In the genomic region with DNA sequence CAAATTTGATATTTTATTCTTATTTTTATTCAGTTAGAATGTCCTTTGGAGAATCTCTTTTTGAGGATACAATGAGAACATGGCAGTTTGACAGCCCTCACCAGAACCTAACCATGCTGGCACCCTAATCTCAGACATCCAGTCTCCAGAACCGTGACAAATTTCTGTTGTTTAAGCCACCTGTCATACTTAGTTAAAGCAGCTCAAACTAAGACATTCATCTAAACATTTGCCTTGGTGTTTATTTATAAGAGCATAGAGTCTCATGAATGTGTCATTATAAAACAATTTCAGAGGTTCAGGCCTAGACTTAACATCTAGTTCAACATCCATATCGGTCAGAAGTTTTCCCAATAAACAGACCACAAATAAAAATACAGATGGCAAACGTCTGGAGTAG, we compare ENCODE assay signal across 29 cellular contexts.
"Had no signal": no experiment of that assay in that cellular context is flagged by ENCODE, and none has a peak within 500 bp of the region (broad histone marks: within the 10 kb centered on the region; RNA-seq: fewer than 3 reads in every experiment).

No MANE protein-coding gene starts in this region.

- H3K4me1 ChIP-seq: Peyer's patch had no signal

- H3K27ac ChIP-seq: Peyer's patch, VCaP had no signal

- H3K36me3 ChIP-seq: Peyer's patch had no signal

- H3K4me3 ChIP-seq: Peyer's patch had no signal

- H3K9me3 ChIP-seq: Peyer's patch had no signal

- H3K27me3 ChIP-seq: Peyer's patch had no signal

- ATAC-seq: activated T-cell treated with anti-CD3 and anti-CD28 coated beads, Interleukin-2, amount 50 U/mL, for 72 hours; activated T-helper 17 cell treated with anti-CD3 and anti-CD28 coated beads, Interleukin-2, amount 50 U/mL, for 72 hours; PC-3 had no signal

- DNase-seq: activated CD4-positive, alpha-beta memory T cell treated with anti-CD3 and anti-CD28 coated beads, Interleukin-2, amount 10 ng/mL, durations not matched to agents 7 days and 5 days; activated CD4-positive, alpha-beta T cell treated with anti-CD3 and anti-CD28 coated beads for 1 hour; activated CD4-positive, alpha-beta T cell treated with anti-CD3 and anti-CD28 coated beads for 48 hours; activated CD4-positive, CD25-positive, alpha-beta regulatory T cell; activated effector memory CD4-positive, alpha-beta T cell treated with anti-CD3 and anti-CD28 coated beads, Interleukin-2, amount 50 U/mL, for 16 hours; activated naive CD4-positive, alpha-beta T cell; activated naive CD4-positive, alpha-beta T cell treated with anti-CD3 and anti-CD28 coated beads, Interleukin-2, amount 50 U/mL, for 16 hours; activated naive CD8-positive, alpha-beta T cell treated with anti-CD3 and anti-CD28 coated beads for 36 hours; activated T-cell treated with anti-CD3 and anti-CD28 coated beads, Interleukin-2, amount 50 U/mL, for 1 hour; activated T-cell treated with anti-CD3 and anti-CD28 coated beads, Interleukin-2, amount 50 U/mL, for 72 hours; caudate nucleus; cerebellar nuclear complex; NCI-H1105; NCI-H1417 treated with DMSO at 0.1 percent for 48 hours; NCI-H2029; NCI-H345; NCI-H526; NCI-H748 treated with DMSO at 0.1 percent for 48 hours; NK-92 treated with Interleukin-12 subunit alpha and Interleukin-12 subunit beta, amount 100 ng/mL, for 24 hours; PC-3; Peyer's patch; RPMI8226; SIG-M5; SW 1271; T-helper 1 cell; T-helper 2 cell; T-helper 9 cell had no signal
